8 cellular contexts compared by ENCODE assay signal in genomic region chr12:113333877-113334785, GRCh38. TPM values are rescaled to one million over a fixed set of nuclear protein-coding genes. Genes with fewer than 3 reads are reported as not detected.
DNase-seq lines count a peak whose midpoint lies in the region; ATAC-seq and TF ChIP-seq lines count a peak whose summit lies in the region.

No MANE protein-coding gene starts in this region.

- peak overlapping the region; percentile 59 to 83 (median 74) for H3K27ac ChIP-seq in body of pancreas
- H3K27ac ChIP-seq in stomach = peak overlapping the region; percentile 69 to 91 (median 84)

- TF ChIP-seq CTCF in AG04449 (IDR thresholded peaks at IDR 0.05; ENCODE audit: insufficient read depth, low read length, missing control alignments) (no peak), body of pancreas (IDR thresholded peaks at IDR 0.05) (no peak), stomach (IDR thresholded peaks at IDR 0.05) (no peak)

- H3K4me1 ChIP-seq in body of pancreas = peaks cover 25% of the 10 kb centered on the region
- H3K4me1 ChIP-seq in stomach = peaks cover 12 to 33% (median 31%) of the 10 kb centered on the region in 4 donors

- no peaks in the 10 kb centered on the region for H3K9me3 ChIP-seq in MG63
- no peaks in the 10 kb centered on the region for H3K9me3 ChIP-seq in body of pancreas
- no peaks in the 10 kb centered on the region for H3K9me3 ChIP-seq in stomach

- POLR2A ChIA-PET in AG04449 (lab: Yijun Ruan, JAX) = no interaction called here

- WGBS in body of pancreas, 2 donors = 19 to 22% methylated on average over 26 to 27 of the region's 27 CpGs
- 23 to 30% (median 26%) methylated on average over 27 of the region's 27 CpGs for WGBS in stomach, 5 donors

- TF ChIP-seq EP300 in stomach (IDR thresholded peaks at IDR 0.05) = no peak

- no peaks in the 10 kb centered on the region for H3K36me3 ChIP-seq in MG63
- peaks cover 0 to 2% of the 10 kb centered on the region in 2 donors for H3K36me3 ChIP-seq in body of pancreas (replicated peaks in 1 of 2; ENCODE audit: insufficient read depth in 1 of 2, low read depth in 2 of 2)
- peaks cover 10 to 39% (median 34%) of the 10 kb centered on the region in 4 donors for H3K36me3 ChIP-seq in stomach

- DNase-seq in AG04449 (ENCODE audit: low read depth, low spot score) (no peak), MG63 (no peak), body of pancreas (peak; percentile 34 to 52 (median 37)), left colon (peak; percentile 49 to 52), stomach (peak; percentile 40), NCI-H1436 (lab: John Stamatoyannopoulos, UW) (no peak)

- H3K27me3 ChIP-seq in MG63 (no peaks in the 10 kb centered on the region), body of pancreas (no peaks in the 10 kb centered on the region), stomach (no peaks in the 10 kb centered on the region)

- peak; percentile 18 for ATAC-seq in GM21390 (IDR thresholded peaks at IDR 0.05; ENCODE audit: unreplicated experiment)
- peak; percentile 23 for ATAC-seq in body of pancreas
- ATAC-seq in left colon = peak; percentile 49
- no peak for ATAC-seq in HG02870 (IDR thresholded peaks at IDR 0.05; ENCODE audit: unreplicated experiment)

- peak overlapping the region; percentile 72 for H3K4me3 ChIP-seq in AG04449 (ENCODE audit: low read depth, low read length)
- peak overlapping the region; percentile 72 for H3K4me3 ChIP-seq in MG63
- peak overlapping the region; percentile 18 to 55 for H3K4me3 ChIP-seq in body of pancreas
- H3K4me3 ChIP-seq in stomach = peak overlapping the region; percentile 69 to 81 (median 78)

- TF ChIP-seq POLR2A in body of pancreas (IDR thresholded peaks at IDR 0.05) = peak in 1 of 3 donors; percentile 8
- TF ChIP-seq POLR2A in stomach (IDR thresholded peaks at IDR 0.05) = no peak

- intact Hi-C loops in body of pancreas (cut with DNase I) = no loop called here
- intact Hi-C loops in left colon (cut with DNase I, micrococcal nuclease) = no loop called here
- intact Hi-C loops in stomach (cut with DNase I; ENCODE audit: low total_unique reads) = no loop called here

- CTCF ChIA-PET in AG04449 (lab: Yijun Ruan, JAX) = interaction anchor here (0.6 to 1.2 kb wide), 4 partner anchors 8 to 139 kb away, joined by 3 to 4 read pairs (median 3); no protein-coding TSS in a partner anchor

RNA-seq across cellular contexts. Expression of gene SLC8B1, which starts 0.8 kb away (rescaled TPM):
- 8.7 and 11.6 TPM in 2 replicates for total RNA-seq in MG63 (2014; rRNA removed; shearing (Covaris generic); ENCODE audit: low replicate concordance)
- total RNA-seq in body of pancreas (10 to 100 TPM; 25.2 to 44.2 TPM), left colon (10 to 100 TPM; 50.5 to 57.3 TPM), stomach (100 to 1,000 TPM in 1 of 5 donors, 10 to 100 TPM in 4; 16.5 to 167 (median 49.8) TPM)
- polyA plus RNA-seq in stomach = 10 to 100 TPM in 2 of 3 donors, 1 to 10 TPM in 1; 9.0 to 19.7 (median 13.8) TPM

RNA-seq across cellular contexts. Expression of gene PLBD2, which starts 24.3 kb away (rescaled TPM):
- total RNA-seq in MG63 (2014; rRNA removed; shearing (Covaris generic); ENCODE audit: low replicate concordance) = 5.2 and 6.8 TPM in 2 replicates
- total RNA-seq in body of pancreas (10 to 100 TPM; 17.8 to 18.4 TPM), left colon (10 to 100 TPM; 17.7 to 23.5 TPM), stomach (10 to 100 TPM in 3 of 5 donors, 1 to 10 TPM in 2; 2.7 to 32.4 (median 18.1) TPM)
- 1 to 10 TPM; 5.2 to 8.2 (median 8.2) TPM for polyA plus RNA-seq in stomach

Comparison
In these comparisons a context has a peak if more than half of its experiments do, and no peak if none do; other contexts are left out.
1. DNase-seq: peak in body of pancreas (4 of 4), left colon (2 of 2) and stomach (single experiment); none in AG04449 (single experiment), MG63 (single experiment) and NCI-H1436 (single experiment).
2. Peak in every context shown above with its lines, with median percentiles within 50 percentile points of each other: H3K4me3 ChIP-seq.